In the genomic region with DNA sequence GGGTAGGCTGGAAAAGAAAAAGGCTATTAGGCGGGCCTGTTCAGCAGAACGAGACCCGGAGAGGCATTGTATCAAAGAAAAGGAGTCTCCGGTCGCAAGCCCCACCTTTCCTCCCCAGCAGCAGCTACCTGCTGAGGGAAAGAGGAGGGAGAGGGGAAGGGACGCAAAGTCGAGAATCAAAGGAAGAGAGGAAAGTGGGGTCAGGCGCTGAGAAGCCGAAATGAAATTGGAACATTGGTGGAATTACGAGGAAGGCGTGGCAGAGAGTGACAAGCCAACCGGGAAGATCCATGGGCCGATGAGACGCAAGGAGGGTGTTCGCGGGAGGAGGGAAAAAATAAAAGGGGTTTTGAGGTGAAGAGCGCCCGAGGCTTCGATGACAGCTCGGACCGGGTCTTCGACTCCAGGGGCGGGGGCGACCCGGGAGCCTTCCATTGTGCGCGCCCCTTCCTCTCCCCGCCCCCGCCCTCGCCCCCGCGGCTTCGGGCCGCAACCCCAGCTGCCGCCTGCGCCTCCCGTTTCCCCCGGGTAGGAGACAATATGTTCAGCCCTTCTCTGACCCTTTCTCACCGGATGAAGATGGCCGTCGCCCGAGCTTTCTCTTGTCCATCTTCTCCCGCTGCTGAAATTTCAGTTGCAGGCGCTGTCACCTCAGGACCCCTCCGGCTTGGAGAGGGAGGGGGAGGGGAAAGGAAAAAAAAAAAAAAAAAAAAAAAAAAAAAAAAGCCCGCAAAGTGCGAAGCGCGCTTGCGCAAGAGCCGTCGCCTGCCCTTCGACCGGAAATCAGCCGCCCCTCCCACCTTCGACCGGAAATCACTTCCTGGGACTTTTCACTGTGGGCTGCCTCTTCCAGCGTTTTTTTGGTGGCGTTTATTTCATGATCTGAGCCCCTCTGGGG, we compare ENCODE assay signal across 8 cellular contexts. TPM values are rescaled to one million over a fixed set of nuclear protein-coding genes. Genes with fewer than 3 reads are reported as not detected.
DNase-seq lines count a peak whose midpoint lies in the region; ATAC-seq and TF ChIP-seq lines count a peak whose summit lies in the region.

A gene with protein sequence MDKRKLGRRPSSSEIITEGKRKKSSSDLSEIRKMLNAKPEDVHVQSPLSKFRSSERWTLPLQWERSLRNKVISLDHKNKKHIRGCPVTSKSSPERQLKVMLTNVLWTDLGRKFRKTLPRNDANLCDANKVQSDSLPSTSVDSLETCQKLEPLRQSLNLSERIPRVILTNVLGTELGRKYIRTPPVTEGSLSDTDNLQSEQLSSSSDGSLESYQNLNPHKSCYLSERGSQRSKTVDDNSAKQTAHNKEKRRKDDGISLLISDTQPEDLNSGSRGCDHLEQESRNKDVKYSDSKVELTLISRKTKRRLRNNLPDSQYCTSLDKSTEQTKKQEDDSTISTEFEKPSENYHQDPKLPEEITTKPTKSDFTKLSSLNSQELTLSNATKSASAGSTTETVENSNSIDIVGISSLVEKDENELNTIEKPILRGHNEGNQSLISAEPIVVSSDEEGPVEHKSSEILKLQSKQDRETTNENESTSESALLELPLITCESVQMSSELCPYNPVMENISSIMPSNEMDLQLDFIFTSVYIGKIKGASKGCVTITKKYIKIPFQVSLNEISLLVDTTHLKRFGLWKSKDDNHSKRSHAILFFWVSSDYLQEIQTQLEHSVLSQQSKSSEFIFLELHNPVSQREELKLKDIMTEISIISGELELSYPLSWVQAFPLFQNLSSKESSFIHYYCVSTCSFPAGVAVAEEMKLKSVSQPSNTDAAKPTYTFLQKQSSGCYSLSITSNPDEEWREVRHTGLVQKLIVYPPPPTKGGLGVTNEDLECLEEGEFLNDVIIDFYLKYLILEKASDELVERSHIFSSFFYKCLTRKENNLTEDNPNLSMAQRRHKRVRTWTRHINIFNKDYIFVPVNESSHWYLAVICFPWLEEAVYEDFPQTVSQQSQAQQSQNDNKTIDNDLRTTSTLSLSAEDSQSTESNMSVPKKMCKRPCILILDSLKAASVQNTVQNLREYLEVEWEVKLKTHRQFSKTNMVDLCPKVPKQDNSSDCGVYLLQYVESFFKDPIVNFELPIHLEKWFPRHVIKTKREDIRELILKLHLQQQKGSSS (minus strand): TSS at position 692 of the 898 bp plus-strand sequence. CDS start 82 bp downstream, at position 610.

- DNase-seq in HS-27A (ENCODE audit: low read depth) (peak; percentile 62), NOMO-1 (lab: John Stamatoyannopoulos, UW; ENCODE audit: unreplicated experiment in 2 of 2) (peak; percentile 73 to 81), endodermal cell (peak; percentile 91), mesenteric fat pad (ENCODE audit: low spot score) (peak; percentile 92)
- DNase-seq in activated CD8-positive, alpha-beta memory T cell treated with anti-CD3 and anti-CD28 coated beads, Interleukin-2, amount 50 U/mL, for 1 hour (ENCODE audit: extremely low read depth) = peak; percentile 22
- peak; percentile 57 for DNase-seq in stimulated activated CD8-positive, alpha-beta memory T cell treated with anti-CD3 and anti-CD28 coated beads, Interleukin-15, amount 100 ng/mL, for 24 hours (ENCODE audit: low read depth)

- H4K20me1 ChIP-seq in BLaER1 treated with 17β-estradiol and CSF1 and Interleukin-3, amounts not matched to agents 10 nM and 100 nM = no peaks in the 10 kb centered on the region

- no peaks in the 10 kb centered on the region for H3K9me3 Mint-ChIP-seq in endodermal cell

- H3K4me1 Mint-ChIP-seq in endodermal cell = peaks cover 9% of the 10 kb centered on the region

- H3K4me3 ChIP-seq in BLaER1 treated with 17β-estradiol and CSF1 and Interleukin-3, amounts not matched to agents 10 nM and 100 nM = peak within 1 kb of the TSS; percentile 68 to 90 (median 82)
- peak within 1 kb of the TSS; percentile 93 for H3K4me3 ChIP-seq in endodermal cell (ENCODE audit: low read length)

- ATAC-seq in GM19351 (IDR thresholded peaks at IDR 0.05; ENCODE audit: unreplicated experiment) = peak; percentile 58

- peak within 1 kb of the TSS; percentile 85 to 99 (median 94) for H3K27ac ChIP-seq in BLaER1 treated with 17β-estradiol and CSF1 and Interleukin-3, amounts not matched to agents 10 nM and 100 nM
- peak within 1 kb of the TSS; percentile 83 for H3K27ac ChIP-seq in endodermal cell (ENCODE audit: low read depth, low read length)

- H3K27me3 ChIP-seq in BLaER1 treated with 17β-estradiol and CSF1 and Interleukin-3, amounts not matched to agents 10 nM and 100 nM = no peaks in the 10 kb centered on the region
- no peaks in the 10 kb centered on the region for H3K27me3 ChIP-seq in endodermal cell (ENCODE audit: control insufficient read depth, insufficient read depth, low read length, poor library complexity, severe bottlenecking)

- H3K27me3 Mint-ChIP-seq in endodermal cell (ENCODE audit: insufficient read depth) = no peaks in the 10 kb centered on the region

- peaks cover 6% of the 10 kb centered on the region for H3K36me3 Mint-ChIP-seq in endodermal cell (ENCODE audit: low read depth)

- peaks cover 8 to 27% (median 24%) of the 10 kb centered on the region in 10 experiments for H3K4me1 ChIP-seq in BLaER1 treated with 17β-estradiol and CSF1 and Interleukin-3, amounts not matched to agents 10 nM and 100 nM
- no peaks in the 10 kb centered on the region for H3K4me1 ChIP-seq in endodermal cell (ENCODE audit: control insufficient read depth, insufficient read depth, low read length)

- H3K4me3 Mint-ChIP-seq in endodermal cell = peak within 1 kb of the TSS; percentile 94

- TF ChIP-seq CTCF in endodermal cell (conservative IDR thresholded peaks at IDR 0.05) = no peak

- 0 to 1% methylated on average over 24 to 59 of the region's 59 CpGs for WGBS in endodermal cell (ENCODE audit: insufficient coverage in 1 of 2, insufficient read length in 1 of 2), 2 experiments

- peak within 1 kb of the TSS; percentile 85 to 97 (median 89) for H3K9ac ChIP-seq in BLaER1 treated with 17β-estradiol and CSF1 and Interleukin-3, amounts not matched to agents 10 nM and 100 nM
- H3K9ac ChIP-seq in endodermal cell (ENCODE audit: extremely low read depth, low read length, poor library complexity, severe bottlenecking) = peak within 1 kb of the TSS; percentile 53

- H3K36me3 ChIP-seq in BLaER1 treated with 17β-estradiol and CSF1 and Interleukin-3, amounts not matched to agents 10 nM and 100 nM = peaks cover 0 to 7% (median 2%) of the 10 kb centered on the region in 11 experiments; a peak in 9 of 22 replicates
- no peaks in the 10 kb centered on the region for H3K36me3 ChIP-seq in endodermal cell (ENCODE audit: control insufficient read depth, insufficient read depth, low read length)

- no peaks in the 10 kb centered on the region for H3K9me3 ChIP-seq in BLaER1 treated with 17β-estradiol and CSF1 and Interleukin-3, amounts not matched to agents 10 nM and 100 nM (replicated peaks in 1 of 11)
- H3K9me3 ChIP-seq in endodermal cell (ENCODE audit: control insufficient read depth, low read length) = peaks cover 8% of the 10 kb centered on the region

- H3K27ac Mint-ChIP-seq in endodermal cell = peak within 1 kb of the TSS; percentile 94

- peak within 1 kb of the TSS; percentile 74 to 93 (median 87) for H3K4me2 ChIP-seq in BLaER1 treated with 17β-estradiol and CSF1 and Interleukin-3, amounts not matched to agents 10 nM and 100 nM

RNA-seq across cellular contexts. Expression of the gene that starts here (rescaled TPM):
- total RNA-seq in endodermal cell (10 to 100 TPM; 19.3 to 22.1 TPM), mesenteric fat pad (10.1 TPM)
- polyA plus RNA-seq in endodermal cell (2013, experiment 1 of 2) = 34.0 TPM
- polyA plus RNA-seq in endodermal cell (2013, experiment 2 of 2) = 30.3 TPM

Comparison
In these comparisons a context has a peak if more than half of its experiments do, and no peak if none do; other contexts are left out.
1. Peak in every context shown above with its lines: DNase-seq, ATAC-seq, H3K4me3 ChIP-seq and H3K27ac ChIP-seq.
2. DNase-seq: peak in every context shown above with its lines; median percentile 92 in mesenteric fat pad; 91 in endodermal cell; 77 in NOMO-1; 62 in HS-27A; 57 in stimulated activated CD8-positive, alpha-beta memory T cell treated with anti-CD3 and anti-CD28 coated beads, Interleukin-15, amount 100 ng/mL, for 24 hours; 22 in activated CD8-positive, alpha-beta memory T cell treated with anti-CD3 and anti-CD28 coated beads, Interleukin-2, amount 50 U/mL, for 1 hour.